Comparison of ENCODE assay signal across 28 cellular contexts in genomic region chr12:24044973-24045703, GRCh38.
DNase-seq lines count a peak whose midpoint lies in the region; ATAC-seq, FAIRE-seq and TF ChIP-seq lines count a peak whose summit lies in the region.
"Had no signal": no experiment of that assay in that cellular context is flagged by ENCODE, and none has a peak within 500 bp of the region (broad histone marks: within the 10 kb centered on the region; RNA-seq: fewer than 3 reads in every experiment).

No MANE protein-coding gene starts in this region.

- H3K27ac Mint-ChIP-seq in nephron progenitor cell: no peak overlapping the region
- H3K27ac Mint-ChIP-seq: activated naive CD4-positive, alpha-beta T cell treated with anti-CD3 and anti-CD28 coated beads for 36 hours; activated T-cell treated with anti-CD3 and anti-CD28 coated beads, Interleukin-2, amount 50 U/mL, for 72 hours; mesothelial cell of epicardium; natural killer cell treated with Interleukin-12 subunit alpha and Interleukin-12 subunit beta and Interleukin-15 and Interleukin-18, amount 100 ng/mL, for 72 hours; progenitor cell of endocrine pancreas; type B pancreatic cell had no signal

- H3K27me3 Mint-ChIP-seq in nephron progenitor cell (ENCODE audit: low read depth, poor library complexity): peaks cover 3% of the 10 kb centered on the region
- H3K27me3 Mint-ChIP-seq: progenitor cell of endocrine pancreas, type B pancreatic cell had no signal

- ATAC-seq in HG02571 (IDR thresholded peaks at IDR 0.05; ENCODE audit: unreplicated experiment) (no peak), HG02763 (IDR thresholded peaks at IDR 0.05; ENCODE audit: unreplicated experiment) (no peak), SK-N-SH treated with all-trans-retinoic acid at 6 μM for 48 hours (no peak)
- ATAC-seq: activated T-cell treated with anti-CD3 and anti-CD28 coated beads, Interleukin-2, amount 50 U/mL, for 72 hours; natural killer cell treated with Interleukin-12 subunit alpha and Interleukin-12 subunit beta and Interleukin-15 and Interleukin-18, amount 100 ng/mL, for 72 hours had no signal

- no peak overlapping the region for H3K4me2 ChIP-seq in osteoblast (ENCODE audit: insufficient read depth, low read length)

- H3K9ac ChIP-seq in kidney (ENCODE audit: low read length in 2 of 2): no peak overlapping the region

- peaks cover 40% of the 10 kb centered on the region for H3K4me1 ChIP-seq in A673 (ENCODE audit: insufficient read depth, low read length, poor library complexity, severe bottlenecking)
- peaks cover 3 to 7% of the 10 kb centered on the region in 2 donors for H3K4me1 ChIP-seq in ascending aorta
- H3K4me1 ChIP-seq in kidney (ENCODE audit: control insufficient read depth in 1 of 2, insufficient read depth in 1 of 2, low read depth in 1 of 2, low read length in 2 of 2): peaks cover 5 to 8% of the 10 kb centered on the region in 2 donors
- peaks cover 11% of the 10 kb centered on the region for H3K4me1 ChIP-seq in osteoblast (ENCODE audit: insufficient read depth, low read length)

- POLR2A ChIA-PET in A673 (lab: Charles Lee; ENCODE audit: low non-redundant PET): no interaction called here

- no peak overlapping the region for H3K4me3 Mint-ChIP-seq in nephron progenitor cell
- H3K4me3 Mint-ChIP-seq: activated naive CD4-positive, alpha-beta T cell treated with anti-CD3 and anti-CD28 coated beads for 36 hours; activated T-cell treated with anti-CD3 and anti-CD28 coated beads, Interleukin-2, amount 50 U/mL, for 72 hours; mesothelial cell of epicardium; natural killer cell treated with Interleukin-12 subunit alpha and Interleukin-12 subunit beta and Interleukin-15 and Interleukin-18, amount 100 ng/mL, for 72 hours; type B pancreatic cell had no signal

- no TSS peak for BruUV-seq in A673 (replicated peaks; lab: Mats Ljungman, UMichigan)

- H3K4me1 Mint-ChIP-seq in nephron progenitor cell: peaks cover 19% of the 10 kb centered on the region

- H3K36me3 Mint-ChIP-seq in nephron progenitor cell (ENCODE audit: low read depth): peaks cover 13% of the 10 kb centered on the region
- H3K36me3 Mint-ChIP-seq: mesothelial cell of epicardium; natural killer cell treated with Interleukin-12 subunit alpha and Interleukin-12 subunit beta and Interleukin-15 and Interleukin-18, amount 100 ng/mL, for 72 hours; type B pancreatic cell had no signal

- no peak overlapping the region for H2AFZ ChIP-seq in osteoblast (ENCODE audit: low read length)

- CTCF ChIA-PET in A673 (lab: Charles Lee): no interaction called here

- H3K9me3 Mint-ChIP-seq in nephron progenitor cell: peaks cover 25% of the 10 kb centered on the region
- H3K9me3 Mint-ChIP-seq: activated naive CD4-positive, alpha-beta T cell treated with anti-CD3 and anti-CD28 coated beads for 36 hours; activated T-cell treated with anti-CD3 and anti-CD28 coated beads, Interleukin-2, amount 50 U/mL, for 72 hours; type B pancreatic cell had no signal

- peak; percentile 60 for FAIRE-seq in kidney (lab: Jason Lieb, UNC)

- H3K27me3 ChIP-seq in A673 (replicated peaks; ENCODE audit: insufficient read depth, low read depth, low read length, poor library complexity) (no peaks in the 10 kb centered on the region), ascending aorta (no peaks in the 10 kb centered on the region), osteoblast (ENCODE audit: insufficient read depth, low read length) (peaks cover 3% of the 10 kb centered on the region)
- H3K27me3 ChIP-seq: dorsolateral prefrontal cortex had no signal

- H3K9me3 ChIP-seq in A673 (ENCODE audit: low read depth, low read length, poor library complexity, severe bottlenecking) (no peaks in the 10 kb centered on the region), ascending aorta (no peaks in the 10 kb centered on the region), kidney (ENCODE audit: control insufficient read depth in 1 of 2, low read length in 2 of 2) (no peaks in the 10 kb centered on the region), osteoblast (ENCODE audit: low read depth, low read length) (no peaks in the 10 kb centered on the region)

- H3K4me3 ChIP-seq in A673 (ENCODE audit: low read depth, low read length, poor library complexity, severe bottlenecking) (no peak overlapping the region), ascending aorta (peak overlapping the region in 1 of 2 donors; percentile 9), kidney (ENCODE audit: low read length in 2 of 2) (no peak overlapping the region), osteoblast (ENCODE audit: insufficient read depth, low read length) (no peak overlapping the region)
- H3K4me3 ChIP-seq: dorsolateral prefrontal cortex, left ventricle myocardium inferior had no signal

- intact Hi-C loops in A673 (cut with micrococcal nuclease; ENCODE audit: unreplicated experiment) (no loop called here), ascending aorta (cut with DNase I) (no loop called here), kidney (cut with DNase I) (no loop called here)

- TF ChIP-seq CTCF in A673 (conservative IDR thresholded peaks at IDR 0.05; ENCODE audit: low read depth, low read length): no peak
- no peak for TF ChIP-seq CTCF in ascending aorta (IDR thresholded peaks at IDR 0.05)
- TF ChIP-seq CTCF in kidney (IDR thresholded peaks at IDR 0.05; ENCODE audit: borderline replicate concordance, extremely low read depth, insufficient read depth): no peak
- no peak for TF ChIP-seq CTCF in osteoblast (IDR thresholded peaks at IDR 0.05; ENCODE audit: extremely low read depth, low read depth, low read length)
- TF ChIP-seq CTCF in nephron progenitor cell (IDR thresholded peaks at IDR 0.05): no peak

- DNase-seq in A673 (ENCODE audit: low spot score) (no peak), ascending aorta (ENCODE audit: low spot score in 2 of 2) (no peak), kidney (no peak), osteoblast (ENCODE audit: insufficient read length, low spot score, missing footprints) (peak; percentile 3), nephron progenitor cell (no peak)
- DNase-seq: activated CD4-positive, alpha-beta T cell treated with anti-CD3 and anti-CD28 coated beads for 4 hours; activated naive CD4-positive, alpha-beta T cell treated with anti-CD3 and anti-CD28 coated beads for 36 hours; activated T-cell treated with anti-CD3 and anti-CD28 coated beads, Interleukin-2, amount 50 U/mL, for 72 hours; amniotic stem cell; caudate nucleus; DMS79; dorsolateral prefrontal cortex; GF-D8; GOT3; left ventricle myocardium inferior; NCI-H1105; NCI-H2029; NCI-H2227 treated with DMSO at 0.1 percent for 48 hours; NCI-H82; stimulated activated CD4-positive, alpha-beta T cell treated with anti-CD3 and anti-CD28 coated beads, Interleukin-1b, Interleukin-23, amount 100 ng/mL, for 48 hours had no signal

- peak overlapping the region; percentile 70 for H3K27ac ChIP-seq in A673 (ENCODE audit: low read depth, low read length, poor library complexity, severe bottlenecking)
- peak overlapping the region; percentile 54 to 75 for H3K27ac ChIP-seq in ascending aorta
- H3K27ac ChIP-seq in kidney (ENCODE audit: low read depth in 2 of 2, low read length in 2 of 2): peak overlapping the region in 1 of 2 donors; percentile 36
- H3K27ac ChIP-seq in osteoblast (ENCODE audit: low read depth, low read length): no peak overlapping the region
- H3K27ac ChIP-seq: dorsolateral prefrontal cortex, left ventricle myocardium inferior, RWPE1 had no signal

- H3K36me3 ChIP-seq in A673 (ENCODE audit: insufficient read depth, low read length, poor library complexity, severe bottlenecking): no peaks in the 10 kb centered on the region
- H3K36me3 ChIP-seq in ascending aorta: no peaks in the 10 kb centered on the region
- no peaks in the 10 kb centered on the region for H3K36me3 ChIP-seq in kidney (ENCODE audit: control insufficient read depth in 1 of 2, insufficient read depth in 2 of 2, low read length in 2 of 2)
- H3K36me3 ChIP-seq in osteoblast (ENCODE audit: insufficient read depth, low read length): no peaks in the 10 kb centered on the region
- H3K36me3 ChIP-seq: left ventricle myocardium inferior had no signal

- no peaks in the 10 kb centered on the region for H3K79me2 ChIP-seq in osteoblast (ENCODE audit: insufficient read depth, low read length)

- H4K20me1 ChIP-seq in osteoblast (ENCODE audit: insufficient read depth, low read length): no peaks in the 10 kb centered on the region

TF ChIP-seq in SK-N-SH treated with all-trans-retinoic acid at 6 μM for 48 hours, 23 proteins besides CTCF, POLR2A, EP300 and RAD21 (continues in another document):
- no peak for TF ChIP-seq OSR1 (CRISPR knock-in tag; IDR thresholded peaks at IDR 0.05)
- no peak for TF ChIP-seq BACH2 (CRISPR knock-in tag; IDR thresholded peaks at IDR 0.05; ENCODE audit: borderline replicate concordance)
- TF ChIP-seq ZNF70 (CRISPR knock-in tag; IDR thresholded peaks at IDR 0.05): no peak
- TF ChIP-seq ZFP30 (CRISPR knock-in tag; IDR thresholded peaks at IDR 0.05): no peak
- no peak for TF ChIP-seq ZNF565 (CRISPR knock-in tag; conservative IDR thresholded peaks at IDR 0.05; ENCODE audit: low read depth)
- TF ChIP-seq ZC3H10 (CRISPR knock-in tag; IDR thresholded peaks at IDR 0.05): no peak
- TF ChIP-seq GLIS3 (CRISPR knock-in tag; IDR thresholded peaks at IDR 0.05): no peak
- TF ChIP-seq CSDC2 (CRISPR knock-in tag; IDR thresholded peaks at IDR 0.05): no peak
- TF ChIP-seq ESRRG (CRISPR knock-in tag; IDR thresholded peaks at IDR 0.05): no peak
- no peak for TF ChIP-seq ISL1 (CRISPR knock-in tag; IDR thresholded peaks at IDR 0.05)
- no peak for TF ChIP-seq ZNF8 (CRISPR knock-in tag; IDR thresholded peaks at IDR 0.05)
- no peak for TF ChIP-seq PPARA (CRISPR knock-in tag; IDR thresholded peaks at IDR 0.05; ENCODE audit: borderline replicate concordance)
- no peak for TF ChIP-seq CSRNP3 (CRISPR knock-in tag; IDR thresholded peaks at IDR 0.05)
